8 cellular contexts compared by ENCODE assay signal in genomic region chr6:132530293-132530974, GRCh38. TPM values are rescaled to one million over a fixed set of nuclear protein-coding genes. Genes with fewer than 3 reads are reported as not detected.
A peak's percentile ranks its signal among the peaks of the same experiment; 100 is the strongest.
DNase-seq lines count a peak whose midpoint lies in the region; ATAC-seq lines count a peak whose summit lies in the region.

No MANE protein-coding gene starts in this region.

- DNase-seq in CD1c-positive myeloid dendritic cell (ENCODE audit: extremely low spot score): peak; percentile 81
- DNase-seq in HK-2 (ENCODE audit: unreplicated experiment): peak; percentile 61
- DNase-seq in NOMO-1 treated with DMSO at 0.1 percent for 48 hours (lab: John Stamatoyannopoulos, UW; ENCODE audit: unreplicated experiment): peak; percentile 51
- peak; percentile 66 for DNase-seq in activated CD8-positive, alpha-beta memory T cell treated with anti-CD3 and anti-CD28 coated beads, Interleukin-2, amount 50 U/mL, for 4 hours
- DNase-seq in natural killer cell treated with Interleukin-12 subunit alpha and Interleukin-12 subunit beta and Interleukin-15 and Interleukin-18, amount 100 ng/mL, for 72 hours (ENCODE audit: low spot score): peak; percentile 81
- peak; percentile 55 to 56 for DNase-seq in stimulated activated naive CD8-positive, alpha-beta T cell treated with anti-CD3 and anti-CD28 coated beads, Interleukin-15, amount 100 ng/mL, for 72 hours

- ATAC-seq in GM19397 (IDR thresholded peaks at IDR 0.05; ENCODE audit: unreplicated experiment): peak; percentile 82
- ATAC-seq in esophagus mucosa: peak; percentile 66
- ATAC-seq in natural killer cell treated with Interleukin-12 subunit alpha and Interleukin-12 subunit beta and Interleukin-15 and Interleukin-18, amount 100 ng/mL, for 72 hours: peak; percentile 71
- peak; percentile 69 for ATAC-seq in stimulated activated naive CD8-positive, alpha-beta T cell treated with anti-CD3 and anti-CD28 coated beads, Interleukin-15, amount 100 ng/mL, for 72 hours

- H3K9me3 Mint-ChIP-seq in natural killer cell treated with Interleukin-12 subunit alpha and Interleukin-12 subunit beta and Interleukin-15 and Interleukin-18, amount 100 ng/mL, for 72 hours: no peaks in the 10 kb centered on the region
- H3K9me3 Mint-ChIP-seq in stimulated activated naive CD8-positive, alpha-beta T cell treated with anti-CD3 and anti-CD28 coated beads, Interleukin-15, amount 100 ng/mL, for 72 hours: no peaks in the 10 kb centered on the region

- H3K4me1 Mint-ChIP-seq in natural killer cell treated with Interleukin-12 subunit alpha and Interleukin-12 subunit beta and Interleukin-15 and Interleukin-18, amount 100 ng/mL, for 72 hours (ENCODE audit: low read depth in 2 of 2): no peaks in the 10 kb centered on the region
- H3K4me1 Mint-ChIP-seq in stimulated activated naive CD8-positive, alpha-beta T cell treated with anti-CD3 and anti-CD28 coated beads, Interleukin-15, amount 100 ng/mL, for 72 hours: no peaks in the 10 kb centered on the region

- H3K4me3 Mint-ChIP-seq in natural killer cell treated with Interleukin-12 subunit alpha and Interleukin-12 subunit beta and Interleukin-15 and Interleukin-18, amount 100 ng/mL, for 72 hours: no peak overlapping the region
- peak overlapping the region; percentile 42 to 58 for H3K4me3 Mint-ChIP-seq in stimulated activated naive CD8-positive, alpha-beta T cell treated with anti-CD3 and anti-CD28 coated beads, Interleukin-15, amount 100 ng/mL, for 72 hours

- H3K27ac Mint-ChIP-seq in natural killer cell treated with Interleukin-12 subunit alpha and Interleukin-12 subunit beta and Interleukin-15 and Interleukin-18, amount 100 ng/mL, for 72 hours: no peak overlapping the region
- no peak overlapping the region for H3K27ac Mint-ChIP-seq in stimulated activated naive CD8-positive, alpha-beta T cell treated with anti-CD3 and anti-CD28 coated beads, Interleukin-15, amount 100 ng/mL, for 72 hours

- peaks cover 2 to 14% of the 10 kb centered on the region in 2 donors for H3K27me3 Mint-ChIP-seq in natural killer cell treated with Interleukin-12 subunit alpha and Interleukin-12 subunit beta and Interleukin-15 and Interleukin-18, amount 100 ng/mL, for 72 hours
- peaks cover 18% of the 10 kb centered on the region for H3K27me3 Mint-ChIP-seq in stimulated activated naive CD8-positive, alpha-beta T cell treated with anti-CD3 and anti-CD28 coated beads, Interleukin-15, amount 100 ng/mL, for 72 hours

- H3K36me3 Mint-ChIP-seq in natural killer cell treated with Interleukin-12 subunit alpha and Interleukin-12 subunit beta and Interleukin-15 and Interleukin-18, amount 100 ng/mL, for 72 hours: peaks cover 2% of the 10 kb centered on the region

RNA-seq across cellular contexts. Expression of gene TAAR9, which starts 7.6 kb away (rescaled TPM):
- total RNA-seq in esophagus mucosa: not detected
- not detected for total RNA-seq in natural killer cell treated with Interleukin-12 subunit alpha and Interleukin-12 subunit beta and Interleukin-15 and Interleukin-18, amount 100 ng/mL, for 72 hours

RNA-seq across cellular contexts. Expression of gene STX7, which starts 17.5 kb away (rescaled TPM):
- 38.3 TPM for total RNA-seq in esophagus mucosa
- total RNA-seq in natural killer cell treated with Interleukin-12 subunit alpha and Interleukin-12 subunit beta and Interleukin-15 and Interleukin-18, amount 100 ng/mL, for 72 hours: 10 to 100 TPM; 23.8 to 36.2 TPM

RNA-seq across cellular contexts. Expression of gene TAAR8, which starts 22.0 kb away (rescaled TPM):
- total RNA-seq in esophagus mucosa: not detected
- total RNA-seq in natural killer cell treated with Interleukin-12 subunit alpha and Interleukin-12 subunit beta and Interleukin-15 and Interleukin-18, amount 100 ng/mL, for 72 hours: not detected

RNA-seq across cellular contexts. Expression of gene TAAR6, which starts 39.7 kb away (rescaled TPM):
- not detected for total RNA-seq in esophagus mucosa
- not detected for total RNA-seq in natural killer cell treated with Interleukin-12 subunit alpha and Interleukin-12 subunit beta and Interleukin-15 and Interleukin-18, amount 100 ng/mL, for 72 hours

RNA-seq across cellular contexts. Expression of gene TAAR5, which starts 59.1 kb away (rescaled TPM):
- not detected for total RNA-seq in esophagus mucosa
- total RNA-seq in natural killer cell treated with Interleukin-12 subunit alpha and Interleukin-12 subunit beta and Interleukin-15 and Interleukin-18, amount 100 ng/mL, for 72 hours: not detected

Comparison
In these comparisons a context has a peak if more than half of its experiments do, and no peak if none do; other contexts are left out.
1. Peak in every context shown above with its lines: DNase-seq and ATAC-seq.